Comparison of ENCODE assay signal across 16 cellular contexts in the genomic region with DNA sequence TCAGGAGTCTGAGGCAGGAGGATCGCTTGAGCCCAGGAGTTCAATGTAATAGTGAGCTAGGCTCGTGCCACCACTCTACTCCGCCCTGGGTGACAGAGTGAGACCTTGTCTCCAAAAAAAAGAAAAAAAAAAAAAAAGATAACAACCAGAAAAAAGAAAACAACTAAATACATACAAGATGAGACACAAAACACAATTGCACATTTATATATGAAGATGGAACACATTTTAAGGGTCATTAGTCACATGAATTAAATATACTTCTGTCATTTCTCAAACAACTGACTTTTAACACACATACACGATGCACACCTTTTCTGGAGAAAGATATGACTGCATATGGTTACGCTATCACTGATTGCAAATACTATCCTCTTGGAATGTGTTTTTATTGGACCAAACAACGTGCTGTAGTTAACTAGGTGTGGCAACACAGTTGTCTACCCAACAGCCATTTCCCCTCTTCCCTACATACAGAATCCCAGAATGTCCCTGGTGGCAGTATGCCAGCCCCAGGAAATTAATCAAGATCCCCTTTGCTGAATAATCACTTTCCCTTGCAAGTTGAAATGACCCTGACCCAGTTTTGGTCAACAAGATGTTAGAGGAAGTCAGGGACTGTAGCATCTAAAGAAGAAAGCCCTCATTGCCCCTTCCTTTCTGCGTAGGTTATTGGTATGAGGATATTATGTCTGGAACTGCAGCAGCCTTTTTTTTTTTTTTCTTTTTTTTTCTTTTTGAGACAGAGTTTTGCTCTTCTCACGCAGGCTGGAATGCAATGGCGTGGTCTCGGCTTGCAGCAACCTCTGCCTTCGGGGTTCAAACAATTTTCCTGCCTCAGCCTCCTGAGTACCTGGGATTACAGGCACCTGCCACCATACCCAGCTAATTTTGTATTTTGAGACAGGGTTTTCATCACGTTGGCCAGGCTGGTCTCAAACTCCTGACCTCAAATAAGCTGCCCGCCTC. TPM values are rescaled to one million over a fixed set of nuclear protein-coding genes. Genes with fewer than 3 reads are reported as not detected.
DNase-seq lines count a peak whose midpoint lies in the region; ATAC-seq, FAIRE-seq and TF ChIP-seq lines count a peak whose summit lies in the region.
"Had no signal": no experiment of that assay in that cellular context is flagged by ENCODE, and none has a peak within 500 bp of the region (broad histone marks: within the 10 kb centered on the region; RNA-seq: fewer than 3 reads in every experiment).

No MANE protein-coding gene starts in this region.

- H3K27ac ChIP-seq in keratinocyte (ENCODE audit: control insufficient read depth, insufficient read depth, low read length) (no peak overlapping the region), spleen (peak overlapping the region in 7 of 8 donors; percentile 21 to 67 (median 58))
- H3K27ac ChIP-seq: KMS-11, vagina had no signal

- H3K9me3 ChIP-seq in keratinocyte (ENCODE audit: control insufficient read depth, low read depth, low read length) (no peaks in the 10 kb centered on the region), spleen (no peaks in the 10 kb centered on the region)
- H3K9me3 ChIP-seq: vagina had no signal

- intact Hi-C loops in activated CD4-positive, alpha-beta T cell treated with anti-CD3 and anti-CD28 coated beads for 36 hours (cut with DNase I, micrococcal nuclease), result no loop called here
- intact Hi-C loops in spleen (cut with DNase I; ENCODE audit: low total_unique reads) (no loop called here), lower leg skin (cut with DNase I; ENCODE audit: low total_unique reads) (no loop called here)

- dilution Hi-C loops in keratinocyte (cut with MboI; ENCODE audit: extremely low pct_ligation_motif_present, low sequenced_read_pairs), result no loop called here

- no peaks in the 10 kb centered on the region for H3K27me3 ChIP-seq in keratinocyte (ENCODE audit: control insufficient read depth, extremely low read depth, insufficient read depth, low read length)
- no peaks in the 10 kb centered on the region for H3K27me3 ChIP-seq in spleen (replicated peaks in 1 of 7)
- H3K27me3 ChIP-seq: vagina had no signal

- no peaks in the 10 kb centered on the region for H3K79me2 ChIP-seq in keratinocyte (ENCODE audit: control insufficient read depth, insufficient read depth, low read length)

- ATAC-seq in activated CD4-positive, alpha-beta T cell treated with anti-CD3 and anti-CD28 coated beads for 36 hours, result no peak
- ATAC-seq: Panc1 had no signal

- CTCF ChIA-PET in activated CD4-positive, alpha-beta T cell treated with anti-CD3 and anti-CD28 coated beads for 36 hours (lab: Charles Lee), result interaction anchor here (0.7 to 1.1 kb wide), 2 partner anchors 30 to 112 kb away, joined by 3 read pairs; partner anchors contain the start of gene RPL41

- H3K36me3 ChIP-seq in keratinocyte (ENCODE audit: control insufficient read depth in 2 of 2, extremely low read depth in 1 of 2, insufficient read depth in 2 of 2, low read length in 2 of 2) (peaks cover 24 to 26% of the 10 kb centered on the region in 2 experiments), spleen (peaks cover 0 to 46% (median 34%) of the 10 kb centered on the region in 6 donors)

- no peaks in the 10 kb centered on the region for H3K9me1 ChIP-seq in keratinocyte (ENCODE audit: control insufficient read depth, extremely low read depth, insufficient read depth, low read length)

- peaks cover 31% of the 10 kb centered on the region for H3K4me1 Mint-ChIP-seq in activated CD4-positive, alpha-beta T cell treated with anti-CD3 and anti-CD28 coated beads for 36 hours

- no peaks in the 10 kb centered on the region for H4K20me1 ChIP-seq in keratinocyte (ENCODE audit: control insufficient read depth, extremely low read depth, insufficient read depth, low read length)

- WGBS in spleen, 5 donors, result 69 to 74% (median 72%) methylated on average over 13 of the region's 13 CpGs
- 64 to 65% methylated on average over 13 of the region's 13 CpGs for WGBS in lower leg skin, 2 donors

- peaks cover 6% of the 10 kb centered on the region for H3K4me1 ChIP-seq in keratinocyte (ENCODE audit: control insufficient read depth, extremely low read depth, insufficient read depth, low read length)
- peaks cover 21 to 76% (median 57%) of the 10 kb centered on the region in 6 donors for H3K4me1 ChIP-seq in spleen

- no peak for FAIRE-seq in keratinocyte (lab: Jason Lieb, UNC)
- FAIRE-seq: TTC549 had no signal

- peak overlapping the region; percentile 9 for H3K27ac Mint-ChIP-seq in activated CD4-positive, alpha-beta T cell treated with anti-CD3 and anti-CD28 coated beads for 36 hours
- H3K27ac Mint-ChIP-seq: HFFc6 had no signal

- no peaks in the 10 kb centered on the region for H3K27me3 Mint-ChIP-seq in activated CD4-positive, alpha-beta T cell treated with anti-CD3 and anti-CD28 coated beads for 36 hours

- no peak for DNase-seq in activated CD4-positive, alpha-beta T cell treated with anti-CD3 and anti-CD28 coated beads for 36 hours
- no peak for DNase-seq in activated CD4-positive, alpha-beta T cell treated with anti-CD3 and anti-CD28 coated beads for 1 hour
- DNase-seq in amniotic epithelial cell (ENCODE audit: low read depth) (peak; percentile 42), keratinocyte (ENCODE audit: low read depth, low spot score) (no peak), spleen (no peak), hepatic stellate cell (ENCODE audit: low spot score) (no peak), lower leg skin (ENCODE audit: low spot score in 2 of 2) (no peak), EL (no peak)
- DNase-seq: effector CD8-positive, alpha-beta T cell; HFFc6; NCI-H2107 had no signal

- TF ChIP-seq POLR2A in spleen (IDR thresholded peaks at IDR 0.05) (no peak), lower leg skin (IDR thresholded peaks at IDR 0.05) (no peak)

- H3K4me3 ChIP-seq in keratinocyte (ENCODE audit: control insufficient read depth in 2 of 3, extremely low read depth in 1 of 3, insufficient read depth in 2 of 3, low read depth in 1 of 3, low read length in 3 of 3) (no peak overlapping the region), spleen (no peak overlapping the region), lower leg skin (ENCODE audit: low read depth, poor library complexity, severe bottlenecking) (no peak overlapping the region)
- H3K4me3 ChIP-seq: skin epidermis, vagina had no signal

- peak overlapping the region; percentile 14 for H3K4me2 ChIP-seq in keratinocyte (ENCODE audit: control insufficient read depth, extremely low read depth, insufficient read depth, low read depth, low read length)
- H3K4me2 ChIP-seq: KMS-11 had no signal

- peaks cover 32% of the 10 kb centered on the region for H3K36me3 Mint-ChIP-seq in activated CD4-positive, alpha-beta T cell treated with anti-CD3 and anti-CD28 coated beads for 36 hours (ENCODE audit: low read depth)

- H2AFZ ChIP-seq in keratinocyte (ENCODE audit: control insufficient read depth, low read length), result no peak overlapping the region

- TF ChIP-seq CTCF in keratinocyte (optimal IDR thresholded peaks at IDR 0.05 in 1 of 3, IDR thresholded peaks at IDR 0.05 in 1 of 3, conservative IDR thresholded peaks at IDR 0.05 in 1 of 3; ENCODE audit: extremely low read depth in 1 of 3, insufficient read depth in 2 of 3, low read length in 3 of 3), result no peak
- no peak for TF ChIP-seq CTCF in spleen (IDR thresholded peaks at IDR 0.05 in 8 of 11, conservative IDR thresholded peaks at IDR 0.05 in 3 of 11)
- TF ChIP-seq CTCF in lower leg skin (IDR thresholded peaks at IDR 0.05), result no peak

- POLR2A ChIA-PET in activated CD4-positive, alpha-beta T cell treated with anti-CD3 and anti-CD28 coated beads for 36 hours (lab: Charles Lee), result no interaction called here

- no peaks in the 10 kb centered on the region for H3K9me3 Mint-ChIP-seq in activated CD4-positive, alpha-beta T cell treated with anti-CD3 and anti-CD28 coated beads for 36 hours (ENCODE audit: low read depth)
- H3K9me3 Mint-ChIP-seq: HFFc6 had no signal

- H3K4me3 Mint-ChIP-seq in activated CD4-positive, alpha-beta T cell treated with anti-CD3 and anti-CD28 coated beads for 36 hours, result no peak overlapping the region
- H3K4me3 Mint-ChIP-seq: HFFc6 had no signal

- H3K9ac ChIP-seq in keratinocyte (ENCODE audit: control insufficient read depth, extremely low read depth, insufficient read depth, low read length), result no peak overlapping the region
- H3K9ac ChIP-seq: KMS-11 had no signal

RNA-seq across cellular contexts. Expression of gene MYL6B, which starts 5.6 kb away (rescaled TPM):
- 10 to 100 TPM; 76.3 to 79.3 TPM for total RNA-seq in activated CD4-positive, alpha-beta T cell treated with anti-CD3 and anti-CD28 coated beads for 36 hours
- 42.3 to 44.9 TPM (median 44.9 TPM) in 3 replicates for polyA plus RNA-seq in keratinocyte
- 13.2 TPM for polyA plus RNA-seq in keratinocyte (2011; ENCODE audit: low read depth)
- polyA plus RNA-seq in keratinocyte (2011; cell fraction: cytosol; rRNA removed), result 27.5 and 46.7 TPM in 2 replicates
- polyA plus RNA-seq in keratinocyte (2011; cell fraction: nucleus; rRNA removed), result 15.4 and 19.3 TPM in 2 replicates
- 10.7 and 62.3 TPM in 2 replicates for polyA plus RNA-seq in keratinocyte (2012; ENCODE audit: low replicate concordance)
- 15.8 to 39.8 TPM (median 21.1 TPM) in 3 replicates for polyA minus RNA-seq in keratinocyte
- polyA minus RNA-seq in keratinocyte (2011; cell fraction: cytosol; rRNA and poly(A)+ RNA removed), result 25.9 TPM
- 3.8 and 4.3 TPM in 2 replicates for polyA minus RNA-seq in keratinocyte (2011; cell fraction: nucleus; rRNA and poly(A)+ RNA removed)
- total RNA-seq in spleen, result 100 to 1,000 TPM in 1 of 7 donors, 10 to 100 TPM in 6; 17.1 to 101 (median 35.7) TPM
- 10 to 100 TPM; 50.1 to 69.1 (median 57.0) TPM for polyA plus RNA-seq in spleen
- total RNA-seq in lower leg skin, result 10 to 100 TPM in 3 of 4 donors, 1 to 10 TPM in 1; 9.0 to 40.1 (median 22.5) TPM

RNA-seq across cellular contexts. Expression of gene MYL6, which starts 11.4 kb away (rescaled TPM):
- 100 to 1,000 TPM; 692 to 918 TPM for total RNA-seq in activated CD4-positive, alpha-beta T cell treated with anti-CD3 and anti-CD28 coated beads for 36 hours
- 3,666 to 4,542 TPM (median 4,521 TPM) in 3 replicates for polyA plus RNA-seq in keratinocyte
- polyA plus RNA-seq in keratinocyte (2011; ENCODE audit: low read depth), result 3,303 TPM
- 4,238 and 5,249 TPM in 2 replicates for polyA plus RNA-seq in keratinocyte (2011; cell fraction: cytosol; rRNA removed)
- 2,592 and 2,714 TPM in 2 replicates for polyA plus RNA-seq in keratinocyte (2011; cell fraction: nucleus; rRNA removed)
- polyA plus RNA-seq in keratinocyte (2012; ENCODE audit: low replicate concordance), result 2,021 and 2,926 TPM in 2 replicates
- 862 to 923 TPM (median 864 TPM) in 3 replicates for polyA minus RNA-seq in keratinocyte
- polyA minus RNA-seq in keratinocyte (2011; cell fraction: cytosol; rRNA and poly(A)+ RNA removed), result 780 TPM
- polyA minus RNA-seq in keratinocyte (2011; cell fraction: nucleus; rRNA and poly(A)+ RNA removed), result 337 and 450 TPM in 2 replicates
- 1,000 to 10,000 TPM; 1,063 to 1,656 (median 1,218) TPM for total RNA-seq in spleen
- polyA plus RNA-seq in spleen, result 1,000 to 10,000 TPM; 1,480 to 3,098 (median 2,131) TPM
- total RNA-seq in lower leg skin, result 1,000 to 10,000 TPM in 1 of 4 donors, 100 to 1,000 TPM in 3; 700 to 1,156 (median 824) TPM

RNA-seq across cellular contexts. Expression of gene ESYT1, which starts 18.7 kb away (rescaled TPM):
- 100 to 1,000 TPM; 132 to 160 TPM for total RNA-seq in activated CD4-positive, alpha-beta T cell treated with anti-CD3 and anti-CD28 coated beads for 36 hours
- 140 to 205 TPM (median 141 TPM) in 3 replicates for polyA plus RNA-seq in keratinocyte
- 14.0 TPM for polyA plus RNA-seq in keratinocyte (2011; ENCODE audit: low read depth)
- 64.9 and 65.2 TPM in 2 replicates for polyA plus RNA-seq in keratinocyte (2011; cell fraction: cytosol; rRNA removed)
- polyA plus RNA-seq in keratinocyte (2011; cell fraction: nucleus; rRNA removed), result 375 and 378 TPM in 2 replicates
- 47.7 and 113 TPM in 2 replicates for polyA plus RNA-seq in keratinocyte (2012; ENCODE audit: low replicate concordance)
- polyA minus RNA-seq in keratinocyte, result 263 to 371 TPM (median 328 TPM) in 3 replicates
- polyA minus RNA-seq in keratinocyte (2011; cell fraction: cytosol; rRNA and poly(A)+ RNA removed), result 167 TPM
- polyA minus RNA-seq in keratinocyte (2011; cell fraction: nucleus; rRNA and poly(A)+ RNA removed), result 386 and 463 TPM in 2 replicates
- total RNA-seq in spleen, result 100 to 1,000 TPM in 6 of 7 donors, 10 to 100 TPM in 1; 89.0 to 112 (median 107) TPM
- 10 to 100 TPM; 20.2 to 39.8 (median 33.2) TPM for polyA plus RNA-seq in spleen
- 10 to 100 TPM; 51.2 to 84.1 (median 64.9) TPM for total RNA-seq in lower leg skin

RNA-seq across cellular contexts. Expression of gene ZC3H10, which starts 28.7 kb away (rescaled TPM):
- 1 to 10 TPM; 6.4 to 6.5 TPM for total RNA-seq in activated CD4-positive, alpha-beta T cell treated with anti-CD3 and anti-CD28 coated beads for 36 hours
- polyA plus RNA-seq in keratinocyte (0.81 to 1.0 TPM (median 0.85 TPM) in 3 replicates), spleen (1 to 10 TPM; 1.5 to 4.0 (median 2.5) TPM)
- polyA plus RNA-seq in keratinocyte (2011; ENCODE audit: low read depth), result 0.89 TPM
- 0.43 and 0.44 TPM in 2 replicates for polyA plus RNA-seq in keratinocyte (2011; cell fraction: cytosol; rRNA removed)
- polyA plus RNA-seq in keratinocyte (2011; cell fraction: nucleus; rRNA removed), result 1.1 and 1.2 TPM in 2 replicates
- 1.0 and 1.2 TPM in 2 replicates for polyA plus RNA-seq in keratinocyte (2012; ENCODE audit: low replicate concordance)
- 0.96 to 3.8 TPM (median 3.7 TPM) in 3 replicates for polyA minus RNA-seq in keratinocyte
- polyA minus RNA-seq in keratinocyte (2011; cell fraction: cytosol; rRNA and poly(A)+ RNA removed), result 0.58 TPM
- 0.95 and 1.2 TPM in 2 replicates for polyA minus RNA-seq in keratinocyte (2011; cell fraction: nucleus; rRNA and poly(A)+ RNA removed)
- total RNA-seq in spleen (10 to 100 TPM in 4 of 7 donors, 1 to 10 TPM in 3; 7.4 to 13.6 (median 10.5) TPM), lower leg skin (1 to 10 TPM; 3.4 to 4.4 (median 3.7) TPM)

RNA-seq across cellular contexts. Expression of gene RPL41, which starts 30.3 kb away (rescaled TPM):
- total RNA-seq in activated CD4-positive, alpha-beta T cell treated with anti-CD3 and anti-CD28 coated beads for 36 hours, result 1,000 to 10,000 TPM; 5,101 to 9,949 TPM
- polyA plus RNA-seq in keratinocyte (7,566 to 10,481 TPM (median 10,062 TPM) in 3 replicates), spleen (1,000 to 10,000 TPM; 7,053 to 9,352 (median 7,491) TPM)
- 3,262 TPM for polyA plus RNA-seq in keratinocyte (2011; ENCODE audit: low read depth)
- 13,641 and 15,426 TPM in 2 replicates for polyA plus RNA-seq in keratinocyte (2011; cell fraction: cytosol; rRNA removed)
- 4,005 and 4,039 TPM in 2 replicates for polyA plus RNA-seq in keratinocyte (2011; cell fraction: nucleus; rRNA removed)
- polyA plus RNA-seq in keratinocyte (2012; ENCODE audit: low replicate concordance), result 7,260 and 8,127 TPM in 2 replicates
- polyA minus RNA-seq in keratinocyte, result 1,408 to 2,195 TPM (median 1,503 TPM) in 3 replicates
- 1,298 TPM for polyA minus RNA-seq in keratinocyte (2011; cell fraction: cytosol; rRNA and poly(A)+ RNA removed)
- 272 and 374 TPM in 2 replicates for polyA minus RNA-seq in keratinocyte (2011; cell fraction: nucleus; rRNA and poly(A)+ RNA removed)
- total RNA-seq in spleen (1,000 to 10,000 TPM; 2,138 to 3,021 (median 2,534) TPM), lower leg skin (1,000 to 10,000 TPM; 3,201 to 5,967 (median 4,725) TPM)
